ENCODE assay signal across 24 cellular contexts in genomic region chr6:150392452-150393220, GRCh38. TPM values are rescaled to one million over a fixed set of nuclear protein-coding genes. Genes with fewer than 3 reads are reported as not detected.
"Had no signal": no experiment of that assay in that cellular context is flagged by ENCODE, and none has a peak within 500 bp of the region (broad histone marks: within the 10 kb centered on the region; RNA-seq: fewer than 3 reads in every experiment).

No MANE protein-coding gene starts in this region.

- H3K27ac Mint-ChIP-seq: activated naive CD4-positive, alpha-beta T cell treated with anti-CD3 and anti-CD28 coated beads for 36 hours; brain; naive thymus-derived CD4-positive, alpha-beta T cell; neural progenitor cell; stimulated activated effector memory CD8-positive, alpha-beta T cell treated with anti-CD3 and anti-CD28 coated beads, Interleukin-12 subunit alpha, Interleukin-12 subunit beta, amount 100 ng/mL, for 72 hours; T-cell had no signal

- DNase-seq: activated CD4-positive, alpha-beta T cell treated with anti-CD3 and anti-CD28 coated beads, Interleukin-2, amount 50 U/mL, for 1 hour; activated CD8-positive, alpha-beta memory T cell treated with anti-CD3 and anti-CD28 coated beads, Interleukin-2, amount 50 U/mL, for 4 hours; activated naive CD4-positive, alpha-beta T cell treated with anti-CD3 and anti-CD28 coated beads for 36 hours; activated T-cell treated with anti-CD3 and anti-CD28 coated beads, Interleukin-2, amount 50 U/mL, for 4 hours; colonic mucosa; gastrocnemius medialis; head of caudate nucleus; kidney; left ventricle myocardium inferior; mesendoderm; naive thymus-derived CD4-positive, alpha-beta T cell; stimulated activated CD4-positive, alpha-beta T cell treated with anti-CD3 and anti-CD28 coated beads, Interleukin-4, amount 100 ng/mL, for 24 hours; stomach; T-cell; T1000; testis had no signal

- H3K27ac ChIP-seq: colonic mucosa, gastrocnemius medialis, left ventricle myocardium inferior, neural progenitor cell, testis had no signal

- H3K4me2 ChIP-seq: neural progenitor cell had no signal

- H2AFZ ChIP-seq: neural progenitor cell had no signal

- H3K4me1 ChIP-seq: colonic mucosa, gastrocnemius medialis, left ventricle myocardium inferior, neural progenitor cell, stomach, testis had no signal

- H3K4me1 Mint-ChIP-seq: T-cell had no signal

- ATAC-seq: activated CD4-positive, CD25-positive, alpha-beta regulatory T cell treated with anti-CD3 and anti-CD28 coated beads, Interleukin-2, amount 50 U/mL, for 24 hours; activated T-cell treated with anti-CD3 and anti-CD28 coated beads, Interleukin-2, amount 50 U/mL, for 4 hours; esophagus mucosa; gastrocnemius medialis; naive thymus-derived CD4-positive, alpha-beta T cell; sciatic nerve; stimulated activated effector memory CD8-positive, alpha-beta T cell treated with anti-CD3 and anti-CD28 coated beads, Interleukin-12 subunit alpha, Interleukin-12 subunit beta, amount 100 ng/mL, for 72 hours; T-cell had no signal

- H3K36me3 ChIP-seq: colonic mucosa, gastrocnemius medialis, left ventricle myocardium inferior, neural progenitor cell, stomach had no signal

- H3K27me3 ChIP-seq: colonic mucosa, gastrocnemius medialis, neural progenitor cell, testis had no signal

- H3K36me3 Mint-ChIP-seq: brain; neural progenitor cell; stimulated activated effector memory CD8-positive, alpha-beta T cell treated with anti-CD3 and anti-CD28 coated beads, Interleukin-12 subunit alpha, Interleukin-12 subunit beta, amount 100 ng/mL, for 72 hours; T-cell had no signal

- H3K4me3 ChIP-seq: colonic mucosa, gastrocnemius medialis, left ventricle myocardium inferior, neural progenitor cell, stomach, testis had no signal

- H3K9me3 Mint-ChIP-seq: activated naive CD4-positive, alpha-beta T cell treated with anti-CD3 and anti-CD28 coated beads for 36 hours; activated T-cell treated with anti-CD3 and anti-CD28 coated beads, Interleukin-2, amount 50 U/mL, for 4 hours; brain; central memory CD8-positive, alpha-beta T cell; naive thymus-derived CD4-positive, alpha-beta T cell; neural progenitor cell; stimulated activated effector memory CD8-positive, alpha-beta T cell treated with anti-CD3 and anti-CD28 coated beads, Interleukin-12 subunit alpha, Interleukin-12 subunit beta, amount 100 ng/mL, for 72 hours; T-cell had no signal

- H3K4me3 Mint-ChIP-seq: activated naive CD4-positive, alpha-beta T cell treated with anti-CD3 and anti-CD28 coated beads for 36 hours; activated T-cell treated with anti-CD3 and anti-CD28 coated beads, Interleukin-2, amount 50 U/mL, for 4 hours; brain; central memory CD8-positive, alpha-beta T cell; naive thymus-derived CD4-positive, alpha-beta T cell; neural progenitor cell; stimulated activated effector memory CD8-positive, alpha-beta T cell treated with anti-CD3 and anti-CD28 coated beads, Interleukin-12 subunit alpha, Interleukin-12 subunit beta, amount 100 ng/mL, for 72 hours; T-cell had no signal

- H3K9me3 ChIP-seq: colonic mucosa, gastrocnemius medialis, left ventricle myocardium inferior, stomach, testis had no signal

RNA-seq across cellular contexts. Expression of gene IYD, which starts 23.8 kb away (rescaled TPM):
- total RNA-seq: activated naive CD4-positive, alpha-beta T cell treated with anti-CD3 and anti-CD28 coated beads for 36 hours; esophagus mucosa; left ventricle myocardium inferior; naive thymus-derived CD4-positive, alpha-beta T cell; osteocyte; sciatic nerve; T-cell had no signal
